ENCODE assay signal across 23 cellular contexts in the genomic region with DNA sequence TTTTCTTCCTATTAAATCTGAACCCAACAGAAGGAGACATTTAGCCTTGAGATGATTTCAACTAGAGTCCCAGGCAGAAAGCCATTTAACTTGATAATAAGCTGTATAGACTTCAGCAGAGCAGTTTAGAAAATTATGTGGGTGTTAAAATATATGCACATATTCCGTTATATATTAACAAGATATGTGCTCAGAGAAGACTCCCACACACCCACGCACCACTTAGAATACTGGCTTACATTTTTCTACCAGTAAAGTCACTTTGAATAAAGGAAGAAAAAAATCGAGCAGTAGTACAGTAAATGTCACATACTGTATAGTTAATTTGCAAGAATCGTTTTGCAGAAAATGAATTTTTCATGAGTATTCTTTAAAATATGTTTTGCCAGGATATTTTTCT.
"Had no signal": no experiment of that assay in that cellular context is flagged by ENCODE, and none has a peak within 500 bp of the region (broad histone marks: within the 10 kb centered on the region; RNA-seq: fewer than 3 reads in every experiment).

No MANE protein-coding gene starts in this region.

- H3K4me1 ChIP-seq: esophagus squamous epithelium, lower lobe of right lung, tibial nerve, uterus had no signal

- H3K9me3 ChIP-seq: esophagus squamous epithelium, lower lobe of right lung, tibial nerve, uterus had no signal

- H3K4me3 ChIP-seq: esophagus squamous epithelium, lower lobe of right lung, smooth muscle cell, tibial nerve, uterus had no signal

- H3K27me3 ChIP-seq: esophagus squamous epithelium, tibial nerve, uterus had no signal

- H3K27ac ChIP-seq: esophagus squamous epithelium, lower lobe of right lung, tibial nerve, uterus had no signal

- FAIRE-seq: endothelial cell of umbilical vein had no signal

- ATAC-seq: activated CD4-positive, alpha-beta T cell treated with anti-CD3 and anti-CD28 coated beads for 36 hours; activated CD8-positive, alpha-beta memory T cell treated with anti-CD3 and anti-CD28 coated beads, Interleukin-2, amount 10 ng/mL, durations not matched to agents 7 days and 5 days; activated naive CD8-positive, alpha-beta T cell treated with anti-CD3 and anti-CD28 coated beads, Interleukin-2, amount 50 U/mL, for 24 hours; lower lobe of right lung; right cardiac atrium had no signal

- DNase-seq: activated CD4-positive, alpha-beta memory T cell treated with anti-CD3 and anti-CD28 coated beads for 36 hours; activated CD4-positive, alpha-beta T cell treated with anti-CD3 and anti-CD28 coated beads for 36 hours; activated CD8-positive, alpha-beta memory T cell treated with anti-CD3 and anti-CD28 coated beads, Interleukin-2, amount 10 ng/mL, durations not matched to agents 7 days and 5 days; activated naive CD4-positive, alpha-beta T cell treated with anti-CD3 and anti-CD28 coated beads for 36 hours; activated naive CD8-positive, alpha-beta T cell treated with anti-CD3 and anti-CD28 coated beads, Interleukin-2, amount 50 U/mL, for 24 hours; activated T-cell treated with anti-CD3 and anti-CD28 coated beads, Interleukin-2, amount 50 U/mL, for 1 hour; aorta; cortex of kidney; effector CD4-positive, alpha-beta T cell; esophagus squamous epithelium; glutamatergic neuron; lower lobe of right lung; nephron progenitor cell; occipital lobe; right cardiac atrium; stimulated activated CD4-positive, alpha-beta T cell treated with anti-CD3 and anti-CD28 coated beads, Interleukin-4, amount 100 ng/mL, for 4 hours; stimulated activated CD8-positive, alpha-beta memory T cell treated with anti-CD3 and anti-CD28 coated beads, Interleukin-4, amount 100 ng/mL, for 48 hours; stimulated activated naive CD4-positive, alpha-beta T cell treated with Interleukin-2 at 50 U/mL for 16 hours; substantia nigra; uterus had no signal

- H3K36me3 ChIP-seq: esophagus squamous epithelium, lower lobe of right lung, tibial nerve, uterus had no signal
